ENCODE assay signal across 8 cellular contexts in the genomic region with DNA sequence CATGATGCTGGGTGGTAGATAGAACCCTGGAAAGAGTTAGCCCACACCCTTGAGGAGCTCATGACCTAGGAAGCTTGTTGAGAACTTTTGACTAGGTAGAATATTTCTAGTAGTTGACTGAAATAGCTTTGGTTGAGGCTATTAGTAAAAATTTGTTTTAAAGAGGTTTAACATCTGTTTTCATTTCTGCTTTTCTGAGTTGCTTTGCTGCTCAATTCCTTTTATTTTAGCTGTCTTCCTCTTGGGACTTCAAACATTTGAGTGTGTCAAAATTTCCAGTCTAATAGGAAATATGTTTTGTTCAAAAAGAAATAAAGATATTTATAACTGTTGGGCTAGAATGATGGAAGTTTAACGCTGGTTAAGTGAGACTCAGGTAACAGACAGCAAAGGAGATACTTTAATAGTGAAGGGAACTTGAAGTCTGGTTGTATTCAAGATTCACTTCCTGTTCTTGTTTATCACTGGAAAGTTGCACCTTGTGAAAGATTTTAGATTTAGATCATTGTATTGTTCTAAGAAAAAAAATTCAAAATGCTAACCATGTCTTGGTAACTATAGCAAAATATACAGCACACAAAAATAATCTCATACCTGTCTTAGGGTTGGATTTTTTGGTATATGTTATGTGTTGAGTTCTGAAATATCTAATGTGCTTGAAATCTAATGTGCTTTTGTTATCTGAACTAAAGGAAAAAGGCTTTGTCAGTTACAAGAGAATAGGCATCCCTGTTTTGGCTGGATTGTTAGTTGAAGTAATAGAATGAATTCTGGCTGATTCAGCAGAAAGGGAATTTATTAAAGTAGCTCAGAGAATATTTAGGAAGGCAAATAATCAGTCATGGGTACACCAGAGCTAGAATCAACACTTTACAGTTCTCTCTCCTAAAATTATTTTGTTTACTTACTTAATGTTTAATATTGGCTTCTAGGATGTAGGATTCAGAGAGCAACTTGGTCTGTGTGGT. TPM values are rescaled to one million over a fixed set of nuclear protein-coding genes. Genes with fewer than 3 reads are reported as not detected.
DNase-seq lines count a peak whose midpoint lies in the region; ATAC-seq and TF ChIP-seq lines count a peak whose summit lies in the region.
"Had no signal": no experiment of that assay in that cellular context is flagged by ENCODE, and none has a peak within 500 bp of the region (broad histone marks: within the 10 kb centered on the region; RNA-seq: fewer than 3 reads in every experiment).

No MANE protein-coding gene starts in this region.

- WGBS in psoas muscle, 3 donors, result 24 to 52% (median 34%) methylated on average over 1 of the region's 1 CpG

- peaks cover 42% of the 10 kb centered on the region for H3K4me1 ChIP-seq in psoas muscle

- TF ChIP-seq CTCF in VCaP (conservative IDR thresholded peaks at IDR 0.05) (no peak), psoas muscle (IDR thresholded peaks at IDR 0.05) (no peak)

- intact Hi-C loops in psoas muscle (cut with DNase I), result no loop called here

- ATAC-seq in GM19023 (IDR thresholded peaks at IDR 0.05; ENCODE audit: unreplicated experiment), result peak; percentile 63
- ATAC-seq in HG02798 (IDR thresholded peaks at IDR 0.05; ENCODE audit: poor library complexity, unreplicated experiment), result peak; percentile 73
- no peak for ATAC-seq in psoas muscle

- H3K27ac ChIP-seq in VCaP, result peak overlapping the region; percentile 24; the same call in 1 of the 2 replicates
- peak overlapping the region; percentile 67 for H3K27ac ChIP-seq in psoas muscle

- DNase-seq in psoas muscle (no peak), NCI-H2029 treated with DMSO at 0.1 percent for 48 hours (lab: John Stamatoyannopoulos, UW) (no peak), NCI-H1930 (lab: John Stamatoyannopoulos, UW) (no peak)
- no peak for DNase-seq in activated CD4-positive, alpha-beta T cell treated with anti-CD3 and anti-CD28 coated beads, Interleukin-2, amount 50 U/mL, for 48 hours

- no peaks in the 10 kb centered on the region for H3K9me3 ChIP-seq in psoas muscle

- no peak overlapping the region for H3K4me3 ChIP-seq in psoas muscle

- H3K36me3 ChIP-seq in psoas muscle (ENCODE audit: insufficient read depth in 1 of 2, low read depth in 1 of 2), result no peaks in the 10 kb centered on the region

- H3K27me3 ChIP-seq in psoas muscle (ENCODE audit: insufficient read depth in 3 of 3, low read length in 2 of 3), result no peaks in the 10 kb centered on the region

RNA-seq across cellular contexts. Expression of a gene that starts 24.4 kb away (rescaled TPM):
- total RNA-seq in psoas muscle, result under 1 TPM in 1 of 4 donors, not detected in 3; 0.27 TPM
- polyA plus RNA-seq in psoas muscle, result under 1 TPM in 1 of 3 donors, not detected in 2; 0.01 TPM
- total RNA-seq: temporal lobe had no signal

RNA-seq across cellular contexts. Expression of a gene that starts 24.7 kb away (rescaled TPM):
- 1 to 10 TPM in 2 of 4 donors, under 1 TPM in 2; 0.80 to 1.4 (median 1.00) TPM for total RNA-seq in psoas muscle
- polyA plus RNA-seq in psoas muscle, result under 1 TPM; 0.67 to 0.69 (median 0.69) TPM

Comparison
In these comparisons a context has a peak if more than half of its experiments do, and no peak if none do; other contexts are left out.
1. ATAC-seq: peak in GM19023 (single experiment) and HG02798 (single experiment); none in psoas muscle (0 of 4).